ENCODE assay signal across 23 cellular contexts in the genomic region with DNA sequence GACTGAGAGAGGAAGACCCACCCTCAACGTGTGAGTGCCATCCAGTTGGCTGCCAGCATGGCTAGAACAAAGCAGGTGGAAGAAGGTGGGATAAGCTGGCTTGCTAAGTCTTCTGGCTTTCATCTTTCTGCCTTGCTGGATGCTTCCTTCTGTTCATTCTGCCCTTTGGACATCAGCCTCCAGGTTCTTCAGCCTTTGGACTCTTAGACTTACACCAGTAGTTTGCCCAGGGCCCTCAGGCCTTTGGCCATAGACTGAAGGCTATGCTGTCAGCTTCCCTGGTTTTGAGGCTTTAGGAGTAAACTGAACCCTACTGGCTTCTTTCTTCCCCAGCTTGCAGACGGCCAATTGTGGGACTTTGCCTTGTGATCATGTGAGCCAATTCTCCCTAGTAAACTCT.
"Had no signal": no experiment of that assay in that cellular context is flagged by ENCODE, and none has a peak within 500 bp of the region (broad histone marks: within the 10 kb centered on the region; RNA-seq: fewer than 3 reads in every experiment).

No MANE protein-coding gene starts in this region.

- H3K27ac Mint-ChIP-seq: activated CD4-positive, alpha-beta T cell treated with anti-CD3 and anti-CD28 coated beads, Interleukin-2, amount 10 ng/mL, durations not matched to agents 7 days and 5 days; activated naive CD4-positive, alpha-beta T cell treated with anti-CD3 and anti-CD28 coated beads for 36 hours; activated naive CD8-positive, alpha-beta T cell treated with anti-CD3 and anti-CD28 coated beads, Interleukin-2, amount 10 ng/mL, durations not matched to agents 7 days and 5 days; mesothelial cell of epicardium; natural killer cell; T-helper 17 cell had no signal

- DNase-seq: activated CD4-positive, alpha-beta T cell treated with anti-CD3 and anti-CD28 coated beads, Interleukin-2, amount 10 ng/mL, durations not matched to agents 7 days and 5 days; activated effector memory CD4-positive, alpha-beta T cell treated with Interleukin-2 at 50 U/mL for 16 hours; activated naive CD4-positive, alpha-beta T cell treated with anti-CD3 and anti-CD28 coated beads for 36 hours; activated naive CD8-positive, alpha-beta T cell treated with anti-CD3 and anti-CD28 coated beads, Interleukin-2, amount 10 ng/mL, durations not matched to agents 7 days and 5 days; activated T-cell treated with anti-CD3 and anti-CD28 coated beads, Interleukin-2, amount 50 U/mL, for 1 hour; amniotic stem cell; colonic mucosa; dorsolateral prefrontal cortex; effector memory CD8-positive, alpha-beta T cell; gastrocnemius medialis; head of caudate nucleus; natural killer cell; ovary; stimulated activated CD4-positive, alpha-beta T cell treated with anti-CD3 and anti-CD28 coated beads, Interleukin-12 subunit alpha, Interleukin-12 subunit beta, amount 100 ng/mL, for 4 hours; stimulated activated CD4-positive, alpha-beta T cell treated with anti-CD3 and anti-CD28 coated beads, Interleukin-4, amount 100 ng/mL, for 4 hours; substantia nigra; SW 1271; T-helper 17 cell; thyroid gland had no signal

- H3K27me3 Mint-ChIP-seq: activated CD4-positive, alpha-beta T cell treated with anti-CD3 and anti-CD28 coated beads, Interleukin-2, amount 10 ng/mL, durations not matched to agents 7 days and 5 days; activated naive CD8-positive, alpha-beta T cell treated with anti-CD3 and anti-CD28 coated beads, Interleukin-2, amount 10 ng/mL, durations not matched to agents 7 days and 5 days; stimulated activated naive CD8-positive, alpha-beta T cell treated with anti-CD3 and anti-CD28 coated beads, Interleukin-15, Interleukin-2, amounts not matched to agents 100 ng/mL and 50 ng/mL, for 24 hours had no signal

- H3K27me3 ChIP-seq: colonic mucosa, dorsolateral prefrontal cortex, gastrocnemius medialis, ovary, thyroid gland had no signal

- H3K4me3 Mint-ChIP-seq: activated CD4-positive, alpha-beta T cell treated with anti-CD3 and anti-CD28 coated beads, Interleukin-2, amount 10 ng/mL, durations not matched to agents 7 days and 5 days; activated naive CD4-positive, alpha-beta T cell treated with anti-CD3 and anti-CD28 coated beads for 36 hours; activated naive CD8-positive, alpha-beta T cell treated with anti-CD3 and anti-CD28 coated beads, Interleukin-2, amount 10 ng/mL, durations not matched to agents 7 days and 5 days; effector memory CD8-positive, alpha-beta T cell; mesothelial cell of epicardium; natural killer cell; stimulated activated naive CD8-positive, alpha-beta T cell treated with anti-CD3 and anti-CD28 coated beads, Interleukin-15, Interleukin-2, amounts not matched to agents 100 ng/mL and 50 ng/mL, for 24 hours; T-helper 17 cell had no signal

- H3K9me3 ChIP-seq: colonic mucosa, gastrocnemius medialis, ovary, prostate gland, thyroid gland had no signal

- H3K36me3 ChIP-seq: colonic mucosa, gastrocnemius medialis, ovary, prostate gland, thyroid gland had no signal

- ATAC-seq: effector memory CD8-positive, alpha-beta T cell; esophagus mucosa; gastrocnemius medialis; natural killer cell; T-helper 17 cell had no signal

- H3K27ac ChIP-seq: colonic mucosa, dorsolateral prefrontal cortex, gastrocnemius medialis, ovary, prostate gland, thyroid gland had no signal

- H3K9me3 Mint-ChIP-seq: activated CD4-positive, alpha-beta T cell treated with anti-CD3 and anti-CD28 coated beads, Interleukin-2, amount 10 ng/mL, durations not matched to agents 7 days and 5 days; activated naive CD4-positive, alpha-beta T cell treated with anti-CD3 and anti-CD28 coated beads for 36 hours; effector memory CD8-positive, alpha-beta T cell; natural killer cell; stimulated activated naive CD8-positive, alpha-beta T cell treated with anti-CD3 and anti-CD28 coated beads, Interleukin-15, Interleukin-2, amounts not matched to agents 100 ng/mL and 50 ng/mL, for 24 hours had no signal

- H3K36me3 Mint-ChIP-seq: mesothelial cell of epicardium, natural killer cell had no signal

- H3K4me3 ChIP-seq: colonic mucosa, dorsolateral prefrontal cortex, gastrocnemius medialis, ovary, prostate gland, thyroid gland had no signal

- H3K4me1 ChIP-seq: colonic mucosa, gastrocnemius medialis, prostate gland had no signal

- H3K4me1 Mint-ChIP-seq: mesothelial cell of epicardium had no signal
